Comparison of ENCODE assay signal across 1 cellular context in genomic region chr17:43720311-43721060, GRCh38.
TF ChIP-seq lines count a peak whose summit lies in the region.

No MANE protein-coding gene starts in this region.

TF ChIP-seq in endothelial cell of umbilical vein, 7 proteins besides CTCF, POLR2A, EP300 and RAD21:
- TF ChIP-seq FOS (IDR thresholded peaks at IDR 0.05; ENCODE audit: borderline replicate concordance, insufficient read depth, low read length) (no peak), EZH2 (IDR thresholded peaks at IDR 0.05; ENCODE audit: borderline replicate concordance, low read depth, low read length, severe bottlenecking) (no peak), MYC (IDR thresholded peaks at IDR 0.05; ENCODE audit: low read depth, low read length) (no peak), POLR2AphosphoS5 (IDR thresholded peaks at IDR 0.05; ENCODE audit: insufficient read depth, low read depth, low read length) (peak; percentile 84), JUN (IDR thresholded peaks at IDR 0.05; ENCODE audit: borderline replicate concordance, insufficient read depth, insufficient read length, low read depth) (no peak)
